ENCODE assay signal across 25 cellular contexts in the genomic region with DNA sequence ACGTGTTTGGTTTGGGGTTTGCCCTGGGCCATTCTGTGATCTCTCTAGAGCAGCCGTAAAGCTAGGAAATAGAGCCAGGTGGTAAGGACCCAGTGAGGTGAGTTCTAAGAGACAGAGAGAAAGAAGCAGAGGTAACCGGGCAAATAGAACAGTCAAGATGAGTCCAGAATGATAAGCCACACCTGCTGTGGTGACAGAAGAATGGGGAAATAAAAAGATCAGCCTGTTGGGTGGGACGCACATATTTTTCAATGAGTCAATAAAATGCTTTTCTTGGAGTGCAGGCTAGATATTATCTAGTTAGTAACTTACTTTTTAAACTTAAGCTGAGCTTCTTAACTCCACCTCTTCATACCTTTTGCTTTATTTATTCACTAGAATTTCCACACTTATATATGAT.
"Had no signal": no experiment of that assay in that cellular context is flagged by ENCODE, and none has a peak within 500 bp of the region (broad histone marks: within the 10 kb centered on the region; RNA-seq: fewer than 3 reads in every experiment).

No MANE protein-coding gene starts in this region.

- H3K4me3 ChIP-seq: adrenal gland, SK-N-MC had no signal

- H3K9me3 ChIP-seq: adrenal gland had no signal

- H3K36me3 ChIP-seq: adrenal gland had no signal

- H3K4me3 Mint-ChIP-seq: activated CD4-positive, alpha-beta memory T cell treated with anti-CD3 and anti-CD28 coated beads, Interleukin-2, amount 10 ng/mL, durations not matched to agents 7 days and 5 days; activated CD4-positive, alpha-beta T cell treated with anti-CD3 and anti-CD28 coated beads for 36 hours; activated naive CD8-positive, alpha-beta T cell treated with anti-CD3 and anti-CD28 coated beads, Interleukin-2, amount 10 ng/mL, durations not matched to agents 7 days and 5 days; activated T-cell treated with anti-CD3 and anti-CD28 coated beads, Interleukin-2, amount 50 U/mL, for 72 hours; T-cell had no signal

- H3K4me1 ChIP-seq: adrenal gland had no signal

- H3K27ac ChIP-seq: adrenal gland, SK-N-MC, VCaP had no signal

- H3K9me3 Mint-ChIP-seq: activated T-cell treated with anti-CD3 and anti-CD28 coated beads, Interleukin-2, amount 50 U/mL, for 72 hours; T-cell had no signal

- H3K27ac Mint-ChIP-seq: activated CD4-positive, alpha-beta memory T cell treated with anti-CD3 and anti-CD28 coated beads, Interleukin-2, amount 10 ng/mL, durations not matched to agents 7 days and 5 days; activated CD4-positive, alpha-beta T cell treated with anti-CD3 and anti-CD28 coated beads for 36 hours; activated naive CD8-positive, alpha-beta T cell treated with anti-CD3 and anti-CD28 coated beads, Interleukin-2, amount 10 ng/mL, durations not matched to agents 7 days and 5 days; activated T-cell treated with anti-CD3 and anti-CD28 coated beads, Interleukin-2, amount 50 U/mL, for 72 hours; activated T-helper 2 cell treated with anti-CD3 and anti-CD28 coated beads, Interferon-gamma antibody, Interleukin-2, Interleukin-4, amounts not matched to agents 10 μg/mL and 5 μg/mL and 100 μg/mL, durations not matched to agents 14 hours and 24 hours and 36 hours; T-cell had no signal

- H3K36me3 Mint-ChIP-seq: T-cell had no signal

- ATAC-seq: activated CD4-positive, alpha-beta T cell treated with anti-CD3 and anti-CD28 coated beads for 36 hours; activated T-cell treated with anti-CD3 and anti-CD28 coated beads, Interleukin-2, amount 50 U/mL, for 72 hours; Right ventricle myocardium inferior; T-cell had no signal

- DNase-seq: activated CD4-positive, alpha-beta memory T cell treated with anti-CD3 and anti-CD28 coated beads, Interleukin-2, amount 10 ng/mL, durations not matched to agents 7 days and 5 days; activated CD4-positive, alpha-beta T cell treated with anti-CD3 and anti-CD28 coated beads for 36 hours; activated CD4-positive, alpha-beta T cell treated with anti-CD3 and anti-CD28 coated beads, Interleukin-2, amount 50 U/mL, for 1 hour; activated CD4-positive, CD25-positive, alpha-beta regulatory T cell; activated naive CD4-positive, alpha-beta T cell treated with anti-CD3 and anti-CD28 coated beads, Interleukin-2, amount 50 U/mL, for 16 hours; activated naive CD8-positive, alpha-beta T cell treated with anti-CD3 and anti-CD28 coated beads, Interleukin-2, amount 10 ng/mL, durations not matched to agents 7 days and 5 days; activated T-cell treated with anti-CD3 and anti-CD28 coated beads, Interleukin-2, amount 50 U/mL, for 72 hours; adrenal gland; anterior cingulate cortex; caudate nucleus; KG1; MV-4-11; NCI-H1092 treated with DMSO at 0.1 percent for 48 hours; NCI-H1436; NCI-H1694 treated with DMSO at 0.1 percent for 48 hours; NCI-H2029 treated with DMSO at 0.1 percent for 48 hours; NCI-H510A treated with DMSO at 0.1 percent for 48 hours; NCI-H69; T-cell; T-helper 2 cell; T1000 had no signal
